ENCODE assay signal across 8 cellular contexts in genomic region chr17:13030459-13031305, GRCh38. TPM values are rescaled to one million over a fixed set of nuclear protein-coding genes. Genes with fewer than 3 reads are reported as not detected.
DNase-seq lines count a peak whose midpoint lies in the region; ATAC-seq and TF ChIP-seq lines count a peak whose summit lies in the region.

No MANE protein-coding gene starts in this region.

- DNase-seq in NCI-H526 (lab: John Stamatoyannopoulos, UW) (peak; percentile 10 to 37), NCI-H526 treated with DMSO at 0.1 percent for 48 hours (lab: John Stamatoyannopoulos, UW) (no peak), T-helper 1 cell (peak in 4 of 5 donors; percentile 12 to 44 (median 28)), cardiac fibroblast (ENCODE audit: low read depth in 2 of 2) (peak; percentile 65 to 71), left colon (peak in 1 of 2 donors; percentile 30), omental fat pad (ENCODE audit: low spot score) (no peak)
- peak; percentile 11 for DNase-seq in stimulated activated CD8-positive, alpha-beta memory T cell treated with anti-CD3 and anti-CD28 coated beads, Interleukin-7, amount 100 ng/mL, for 24 hours (ENCODE audit: low read depth)

- peak; percentile 53 for TF ChIP-seq RAD21 in Ishikawa (IDR thresholded peaks at IDR 0.05; ENCODE audit: low read depth)

- TF ChIP-seq EP300 in Ishikawa (IDR thresholded peaks at IDR 0.05; ENCODE audit: borderline replicate concordance): no peak

- TF ChIP-seq CTCF in cardiac fibroblast (IDR thresholded peaks at IDR 0.05; ENCODE audit: low read depth, low read length): peak; percentile 62
- peak in 1 of 3 donors; percentile 7 for TF ChIP-seq CTCF in omental fat pad (IDR thresholded peaks at IDR 0.05)

- ATAC-seq in left colon (peak; percentile 43), omental fat pad (ENCODE audit: low FRiP score) (no peak)

- intact Hi-C loops in left colon (cut with DNase I, micrococcal nuclease): no loop called here

- no peak overlapping the region for H3K4me3 ChIP-seq in cardiac fibroblast (replicated peaks in 1 of 2; ENCODE audit: low read depth in 2 of 2, low read length in 2 of 2)

TF ChIP-seq in Ishikawa, 13 proteins besides CTCF, POLR2A, EP300 and RAD21:
- TF ChIP-seq TCF12 (IDR thresholded peaks at IDR 0.05; ENCODE audit: low read depth): no peak
- TF ChIP-seq MAX (IDR thresholded peaks at IDR 0.05): no peak
- TF ChIP-seq REST (IDR thresholded peaks at IDR 0.05; ENCODE audit: low read depth): no peak
- TF ChIP-seq ZBTB7A (IDR thresholded peaks at IDR 0.05; ENCODE audit: low read depth): no peak
- TF ChIP-seq TAF1 (IDR thresholded peaks at IDR 0.05; ENCODE audit: low read depth): no peak
- no peak for TF ChIP-seq CEBPB (IDR thresholded peaks at IDR 0.05)
- no peak for TF ChIP-seq NFIC (IDR thresholded peaks at IDR 0.05)
- no peak for TF ChIP-seq CREB1 (IDR thresholded peaks at IDR 0.05; ENCODE audit: low read depth)
- no peak for TF ChIP-seq TEAD4 (IDR thresholded peaks at IDR 0.05)
- no peak for TF ChIP-seq EGR1 (IDR thresholded peaks at IDR 0.05)
- TF ChIP-seq USF1 (IDR thresholded peaks at IDR 0.05): no peak
- no peak for TF ChIP-seq FOXM1 (IDR thresholded peaks at IDR 0.05; ENCODE audit: borderline replicate concordance, low read depth)
- TF ChIP-seq YY1 (IDR thresholded peaks at IDR 0.05; ENCODE audit: low read depth): no peak
TF ChIP-seq in Ishikawa: peak in this region for 0.

RNA-seq across cellular contexts. Expression of gene ELAC2, which starts 12.9 kb away (rescaled TPM):
- total RNA-seq in left colon: 10 to 100 TPM; 39.9 to 48.4 TPM
- total RNA-seq in omental fat pad: 10 to 100 TPM; 60.8 to 89.5 (median 77.9) TPM

Comparison
In these comparisons a context has a peak if more than half of its experiments do, and no peak if none do; other contexts are left out.
1. DNase-seq: peak in NCI-H526 (2 of 2), T-helper 1 cell (4 of 5), cardiac fibroblast (2 of 2) and stimulated activated CD8-positive, alpha-beta memory T cell treated with anti-CD3 and anti-CD28 coated beads, Interleukin-7, amount 100 ng/mL, for 24 hours (single experiment); none in NCI-H526 treated with DMSO at 0.1 percent for 48 hours (single experiment) and omental fat pad (single experiment).